19 cellular contexts compared by ENCODE assay signal in the genomic region with DNA sequence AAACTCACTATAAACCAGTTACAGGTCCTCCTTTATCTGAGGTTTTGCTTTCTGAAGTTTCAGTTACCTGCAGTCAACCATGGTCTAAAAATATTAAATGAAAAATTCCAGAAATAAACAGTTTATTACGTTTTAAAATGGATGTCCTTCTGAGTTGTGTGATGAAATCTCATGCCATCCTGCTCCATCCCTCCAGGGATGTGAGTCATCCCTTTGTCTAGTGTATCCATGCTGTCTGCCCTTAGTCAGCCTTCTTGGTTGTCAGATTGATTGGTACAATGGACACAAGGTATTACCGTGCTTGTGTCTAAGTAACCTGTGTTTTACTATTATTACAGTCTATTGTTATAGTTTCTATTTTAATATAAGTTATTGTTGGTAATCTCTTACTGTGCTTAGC.
DNase-seq lines count a peak whose midpoint lies in the region; ATAC-seq and TF ChIP-seq lines count a peak whose summit lies in the region.
"Had no signal": no experiment of that assay in that cellular context is flagged by ENCODE, and none has a peak within 500 bp of the region (broad histone marks: within the 10 kb centered on the region; RNA-seq: fewer than 3 reads in every experiment).

No MANE protein-coding gene starts in this region.

- H3K27ac Mint-ChIP-seq in activated naive CD8-positive, alpha-beta T cell treated with anti-CD3 and anti-CD28 coated beads, Interleukin-2, amount 50 U/mL, for 24 hours = no peak overlapping the region
- H3K27ac Mint-ChIP-seq: activated T-helper 1 cell treated with anti-CD3 and anti-CD28 coated beads, Interleukin-12 subunit alpha, Interleukin-12 subunit beta, Interleukin-2, Interleukin-4 antibody, amounts not matched to agents 30 ng/mL and 10 ng/mL and 1 ng/mL, durations not matched to agents 14 hours and 24 hours and 36 hours; T-cell had no signal

- no peak overlapping the region for H3K4me3 ChIP-seq in cardiac fibroblast (replicated peaks in 1 of 2; ENCODE audit: low read depth in 2 of 2, low read length in 2 of 2)
- H3K4me3 ChIP-seq in kidney epithelial cell (ENCODE audit: low read depth, low read length) = no peak overlapping the region
- H3K4me3 ChIP-seq in lower lobe of right lung = no peak overlapping the region
- H3K4me3 ChIP-seq: left lung, Peyer's patch, suprapubic skin had no signal

- no peak overlapping the region for H3K27ac ChIP-seq in lower lobe of right lung
- H3K27ac ChIP-seq: left lung, Peyer's patch, suprapubic skin had no signal

- no peak for TF ChIP-seq CTCF in cardiac fibroblast (IDR thresholded peaks at IDR 0.05; ENCODE audit: low read depth, low read length)
- TF ChIP-seq CTCF in kidney epithelial cell (IDR thresholded peaks at IDR 0.05; ENCODE audit: insufficient read depth, low read length, poor library complexity, severe bottlenecking) = no peak
- TF ChIP-seq CTCF in lower lobe of right lung (IDR thresholded peaks at IDR 0.05) = no peak

- no peak for ATAC-seq in HG03097 (IDR thresholded peaks at IDR 0.05; ENCODE audit: low FRiP score, unreplicated experiment)
- ATAC-seq in activated naive CD8-positive, alpha-beta T cell treated with anti-CD3 and anti-CD28 coated beads, Interleukin-2, amount 50 U/mL, for 24 hours = no peak
- ATAC-seq in lower lobe of right lung = no peak
- ATAC-seq: left lung, sciatic nerve, T-cell had no signal

- H3K9me3 ChIP-seq in lower lobe of right lung = no peaks in the 10 kb centered on the region
- H3K9me3 ChIP-seq: BE2C, left lung, Peyer's patch, suprapubic skin had no signal

- no peaks in the 10 kb centered on the region for H3K27me3 ChIP-seq in kidney epithelial cell (ENCODE audit: control insufficient read depth, insufficient read depth, low read length)
- no peaks in the 10 kb centered on the region for H3K27me3 ChIP-seq in lower lobe of right lung (ENCODE audit: low read depth)
- H3K27me3 ChIP-seq: BE2C, left lung, Peyer's patch, suprapubic skin had no signal

- no peaks in the 10 kb centered on the region for H3K36me3 Mint-ChIP-seq in activated naive CD8-positive, alpha-beta T cell treated with anti-CD3 and anti-CD28 coated beads, Interleukin-2, amount 50 U/mL, for 24 hours (ENCODE audit: low read depth)
- H3K36me3 Mint-ChIP-seq: T-cell had no signal

- H3K9me3 Mint-ChIP-seq in activated naive CD8-positive, alpha-beta T cell treated with anti-CD3 and anti-CD28 coated beads, Interleukin-2, amount 50 U/mL, for 24 hours = no peaks in the 10 kb centered on the region
- H3K9me3 Mint-ChIP-seq: activated T-helper 1 cell treated with anti-CD3 and anti-CD28 coated beads, Interleukin-12 subunit alpha, Interleukin-12 subunit beta, Interleukin-2, Interleukin-4 antibody, amounts not matched to agents 30 ng/mL and 10 ng/mL and 1 ng/mL, durations not matched to agents 14 hours and 24 hours and 36 hours; T-cell had no signal

- intact Hi-C loops in lower lobe of right lung (cut with DNase I) = no loop called here

- no peaks in the 10 kb centered on the region for H3K4me1 ChIP-seq in lower lobe of right lung
- H3K4me1 ChIP-seq: BE2C, left lung, Peyer's patch, suprapubic skin had no signal

- no peaks in the 10 kb centered on the region for H3K27me3 Mint-ChIP-seq in activated naive CD8-positive, alpha-beta T cell treated with anti-CD3 and anti-CD28 coated beads, Interleukin-2, amount 50 U/mL, for 24 hours
- H3K27me3 Mint-ChIP-seq: T-cell had no signal

- H3K4me3 Mint-ChIP-seq in activated naive CD8-positive, alpha-beta T cell treated with anti-CD3 and anti-CD28 coated beads, Interleukin-2, amount 50 U/mL, for 24 hours = no peak overlapping the region
- H3K4me3 Mint-ChIP-seq: activated T-helper 1 cell treated with anti-CD3 and anti-CD28 coated beads, Interleukin-12 subunit alpha, Interleukin-12 subunit beta, Interleukin-2, Interleukin-4 antibody, amounts not matched to agents 30 ng/mL and 10 ng/mL and 1 ng/mL, durations not matched to agents 14 hours and 24 hours and 36 hours; T-cell had no signal

- no peaks in the 10 kb centered on the region for H3K36me3 ChIP-seq in kidney epithelial cell (ENCODE audit: control insufficient read depth, insufficient read depth, low read length)
- no peaks in the 10 kb centered on the region for H3K36me3 ChIP-seq in lower lobe of right lung
- H3K36me3 ChIP-seq: BE2C, left lung, Peyer's patch, suprapubic skin had no signal

- DNase-seq in EH (ENCODE audit: low read depth) (peak; percentile 20), NCI-H69 (lab: John Stamatoyannopoulos, UW) (peak; percentile 9), cardiac fibroblast (ENCODE audit: low read depth in 2 of 2) (peak; percentile 2 to 35), kidney epithelial cell (ENCODE audit: low read depth) (peak; percentile 19), NCI-H446 treated with DMSO at 0.1 percent for 48 hours (lab: John Stamatoyannopoulos, UW) (no peak), lower lobe of right lung (no peak)
- DNase-seq in activated naive CD8-positive, alpha-beta T cell treated with anti-CD3 and anti-CD28 coated beads, Interleukin-2, amount 50 U/mL, for 24 hours = no peak
- DNase-seq: BE2C; hippocampal formation; IMR-90; left lung; NCI-H1092 treated with DMSO at 0.1 percent for 48 hours; Peyer's patch; stimulated activated CD4-positive, alpha-beta T cell treated with anti-CD3 and anti-CD28 coated beads, Interleukin-2, amount 100 ng/mL, for 48 hours; T-cell had no signal

- H3K4me1 Mint-ChIP-seq in activated naive CD8-positive, alpha-beta T cell treated with anti-CD3 and anti-CD28 coated beads, Interleukin-2, amount 50 U/mL, for 24 hours = no peaks in the 10 kb centered on the region
- H3K4me1 Mint-ChIP-seq: T-cell had no signal

Comparison
In these comparisons a context has a peak if more than half of its experiments do, and no peak if none do; other contexts are left out.
1. DNase-seq: peak in EH (single experiment), NCI-H69 (single experiment), cardiac fibroblast (2 of 2) and kidney epithelial cell (single experiment); none in NCI-H446 treated with DMSO at 0.1 percent for 48 hours (single experiment), activated naive CD8-positive, alpha-beta T cell treated with anti-CD3 and anti-CD28 coated beads, Interleukin-2, amount 50 U/mL, for 24 hours (single experiment) and lower lobe of right lung (single experiment).